Comparison of ENCODE assay signal across 13 cellular contexts in genomic region chrX:111353810-111354209, GRCh38. TPM values are rescaled to one million over a fixed set of nuclear protein-coding genes. Genes with fewer than 3 reads are reported as not detected.
"Had no signal": no experiment of that assay in that cellular context is flagged by ENCODE, and none has a peak within 500 bp of the region (broad histone marks: within the 10 kb centered on the region; RNA-seq: fewer than 3 reads in every experiment).

No MANE protein-coding gene starts in this region.

- H3K4me1 Mint-ChIP-seq: activated T-helper 17 cell treated with anti-CD3 and anti-CD28 coated beads, Interleukin-2, amount 50 U/mL, for 72 hours; natural killer cell; T-cell had no signal

- H3K27me3 ChIP-seq: stomach had no signal

- H3K36me3 ChIP-seq: stomach had no signal

- H3K27ac ChIP-seq: SK-N-MC had no signal

- H3K27me3 Mint-ChIP-seq: activated T-helper 17 cell treated with anti-CD3 and anti-CD28 coated beads, Interleukin-2, amount 50 U/mL, for 72 hours had no signal

- H3K27ac Mint-ChIP-seq: activated naive CD4-positive, alpha-beta T cell treated with anti-CD3 and anti-CD28 coated beads for 36 hours; activated T-helper 17 cell treated with anti-CD3 and anti-CD28 coated beads, Interleukin-2, amount 50 U/mL, for 72 hours; endodermal cell; natural killer cell; T-cell had no signal

- H3K4me3 ChIP-seq: SK-N-MC, stomach had no signal

- H3K4me3 Mint-ChIP-seq: activated naive CD4-positive, alpha-beta T cell treated with anti-CD3 and anti-CD28 coated beads for 36 hours; activated T-helper 17 cell treated with anti-CD3 and anti-CD28 coated beads, Interleukin-2, amount 50 U/mL, for 72 hours; endodermal cell; natural killer cell; T-cell had no signal

- H3K36me3 Mint-ChIP-seq: natural killer cell, T-cell had no signal

- H3K9me3 Mint-ChIP-seq: activated naive CD4-positive, alpha-beta T cell treated with anti-CD3 and anti-CD28 coated beads for 36 hours; activated T-helper 17 cell treated with anti-CD3 and anti-CD28 coated beads, Interleukin-2, amount 50 U/mL, for 72 hours; endodermal cell; T-cell had no signal

- ATAC-seq: activated T-helper 17 cell treated with anti-CD3 and anti-CD28 coated beads, Interleukin-2, amount 50 U/mL, for 72 hours; natural killer cell; T-cell had no signal

- DNase-seq: activated CD4-positive, alpha-beta T cell treated with anti-CD3 and anti-CD28 coated beads for 4 hours; activated CD8-positive, alpha-beta memory T cell treated with anti-CD3 and anti-CD28 coated beads for 24 hours; activated naive CD4-positive, alpha-beta T cell treated with anti-CD3 and anti-CD28 coated beads for 36 hours; endodermal cell; natural killer cell; occipital lobe; stomach; T-cell had no signal

RNA-seq across cellular contexts. Expression of gene DCX, which starts 58.2 kb away (rescaled TPM):
- total RNA-seq: activated naive CD4-positive, alpha-beta T cell treated with anti-CD3 and anti-CD28 coated beads for 36 hours; activated T-helper 17 cell treated with anti-CD3 and anti-CD28 coated beads, Interleukin-2, amount 50 U/mL, for 72 hours; dermis microvascular lymphatic vessel endothelial cell; lung microvascular endothelial cell; natural killer cell; pulmonary artery endothelial cell; T-cell had no signal
